Comparison of ENCODE assay signal across 23 cellular contexts in the genomic region with DNA sequence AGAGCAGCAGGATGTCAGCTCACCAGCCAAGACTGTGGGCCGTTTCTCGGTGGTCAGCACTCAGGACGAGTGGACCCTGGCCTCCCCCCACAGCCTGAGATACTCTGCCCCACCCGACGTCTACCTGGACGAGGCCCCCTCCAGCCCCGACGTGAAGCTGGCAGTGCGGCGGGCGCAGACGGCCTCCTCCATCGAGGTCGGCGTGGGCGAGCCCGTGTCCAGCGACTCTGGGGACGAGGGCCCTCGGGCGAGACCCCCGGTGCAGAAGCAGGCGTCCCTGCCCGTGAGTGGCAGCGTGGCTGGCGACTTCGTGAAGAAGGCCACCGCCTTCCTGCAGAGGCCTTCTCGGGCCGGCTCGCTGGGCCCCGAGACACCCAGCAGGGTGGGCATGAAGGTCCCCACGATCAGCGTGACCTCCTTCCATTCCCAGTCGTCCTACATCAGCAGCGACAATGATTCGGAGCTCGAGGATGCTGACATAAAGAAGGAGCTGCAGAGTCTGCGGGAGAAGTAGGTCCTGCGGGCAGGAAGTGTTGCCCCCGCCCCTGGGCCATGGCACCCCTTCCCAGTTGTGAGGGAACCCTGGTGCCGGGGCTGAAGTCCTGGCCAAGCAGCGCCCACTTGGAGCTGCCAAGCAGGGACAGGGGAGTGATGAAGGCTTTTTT.
"Had no signal": no experiment of that assay in that cellular context is flagged by ENCODE, and none has a peak within 500 bp of the region (broad histone marks: within the 10 kb centered on the region; RNA-seq: fewer than 3 reads in every experiment).

No MANE protein-coding gene starts in this region.

- H3K4me1 Mint-ChIP-seq: mesothelial cell of epicardium had no signal

- H3K9me3 Mint-ChIP-seq: activated B cell treated with CpG ODN at 0.5 μM for 24 hours; activated naive CD4-positive, alpha-beta T cell treated with anti-CD3 and anti-CD28 coated beads, Interleukin-2, amount 50 U/mL, for 24 hours; activated T-cell treated with anti-CD3 and anti-CD28 coated beads, Interleukin-2, amount 50 U/mL, for 72 hours; mesothelial cell of epicardium; naive thymus-derived CD8-positive, alpha-beta T cell; stimulated activated memory B cell treated with anti-CD40 and anti-IgM and Interleukin-4, amounts not matched to agents 10 μg/mL and 1 μg/mL and 100 μg/mL, for 72 hours had no signal

- H3K36me3 Mint-ChIP-seq: activated naive CD4-positive, alpha-beta T cell treated with anti-CD3 and anti-CD28 coated beads, Interleukin-2, amount 50 U/mL, for 24 hours; mesothelial cell of epicardium; naive thymus-derived CD8-positive, alpha-beta T cell had no signal

- H3K27me3 ChIP-seq: body of pancreas, cardiac muscle cell, heart left ventricle, stomach, suprapubic skin had no signal

- H3K27me3 Mint-ChIP-seq: activated CD4-positive, alpha-beta T cell treated with anti-CD3 and anti-CD28 coated beads for 36 hours; activated naive CD4-positive, alpha-beta T cell treated with anti-CD3 and anti-CD28 coated beads, Interleukin-2, amount 50 U/mL, for 24 hours had no signal

- DNase-seq: activated B cell treated with CpG ODN at 0.5 μM for 24 hours; activated CD4-positive, alpha-beta T cell treated with anti-CD3 and anti-CD28 coated beads for 36 hours; activated CD4-positive, alpha-beta T cell treated with anti-CD3 and anti-CD28 coated beads, Interleukin-2, amount 50 U/mL, for 4 hours; activated gamma-delta T cell; activated T-cell treated with anti-CD3 and anti-CD28 coated beads, Interleukin-2, amount 50 U/mL, for 72 hours; anterior cingulate cortex; body of pancreas; heart left ventricle; small intestine; stimulated activated CD4-positive, alpha-beta T cell treated with anti-CD3 and anti-CD28 coated beads, Interleukin-15, amount 100 ng/mL, for 24 hours; stomach; T1000 had no signal

- H3K9me3 ChIP-seq: body of pancreas, heart left ventricle, stomach, suprapubic skin, tibial nerve had no signal

- H3K36me3 ChIP-seq: cardiac muscle cell, suprapubic skin, tibial nerve had no signal

- H3K4me3 Mint-ChIP-seq: activated B cell treated with CpG ODN at 0.5 μM for 24 hours; activated CD4-positive, alpha-beta T cell treated with anti-CD3 and anti-CD28 coated beads for 36 hours; activated naive CD4-positive, alpha-beta T cell treated with anti-CD3 and anti-CD28 coated beads, Interleukin-2, amount 50 U/mL, for 24 hours; activated T-cell treated with anti-CD3 and anti-CD28 coated beads, Interleukin-2, amount 50 U/mL, for 72 hours; mesothelial cell of epicardium; naive thymus-derived CD8-positive, alpha-beta T cell; stimulated activated memory B cell treated with anti-CD40 and anti-IgM and Interleukin-4, amounts not matched to agents 10 μg/mL and 1 μg/mL and 100 μg/mL, for 72 hours had no signal

- H3K27ac Mint-ChIP-seq: activated B cell treated with CpG ODN at 0.5 μM for 24 hours; activated CD4-positive, alpha-beta T cell treated with anti-CD3 and anti-CD28 coated beads for 36 hours; activated naive CD4-positive, alpha-beta T cell treated with anti-CD3 and anti-CD28 coated beads, Interleukin-2, amount 50 U/mL, for 24 hours; activated T-cell treated with anti-CD3 and anti-CD28 coated beads, Interleukin-2, amount 50 U/mL, for 72 hours; mesothelial cell of epicardium had no signal

- H3K4me3 ChIP-seq: body of pancreas, cardiac muscle cell, heart left ventricle, lung, stomach, suprapubic skin, tibial nerve had no signal

- FAIRE-seq: keratinocyte, small intestine, urothelium cell line had no signal

- H3K27ac ChIP-seq: cardiac muscle cell, epithelial cell of prostate, heart left ventricle, stomach, suprapubic skin, tibial nerve had no signal
